ENCODE assay signal across 8 cellular contexts in genomic region chr5:134411546-134412266, GRCh38. TPM values are rescaled to one million over a fixed set of nuclear protein-coding genes. Genes with fewer than 3 reads are reported as not detected.
A peak's percentile ranks its signal among the peaks of the same experiment; 100 is the strongest.
DNase-seq lines count a peak whose midpoint lies in the region; ATAC-seq and TF ChIP-seq lines count a peak whose summit lies in the region.

Gene CDKN2AIPNL (minus strand): TSS chr5:134411881. CDS start chr5:134411854, 27 bp downstream.

- intact Hi-C loops in ascending aorta (cut with DNase I) (loop anchor here (1.0 to 10.0 kb wide), 5 partner anchors 44 to 166 kb away; partner anchors contain the start of genes CDKL3 and JADE2), right cardiac atrium (cut with DNase I) (loop anchor here in 3 of 4 donors (2.0 to 10.0 kb wide), 5 partner anchors 56 to 171 kb away; partner anchors contain the start of gene JADE2 (in 3 of the 3)), aorta (cut with DNase I) (loop anchor here (2.0 to 5.0 kb wide), 5 partner anchors 56 to 167 kb away; partner anchors contain the start of gene JADE2 (in 1 of the 2))

- DNase-seq in NCI-H146 treated with DMSO at 0.1 percent for 48 hours (lab: John Stamatoyannopoulos, UW; ENCODE audit: unreplicated experiment) (peak; percentile 58), ascending aorta (ENCODE audit: low spot score in 2 of 2) (peak; percentile 49 to 94), right cardiac atrium (peak; percentile 94 to 97 (median 97)), renal cortical epithelial cell (ENCODE audit: low read depth) (peak; percentile 55), aorta (peak; percentile 94 to 98)
- peak; percentile 90 for DNase-seq in T-helper 2 cell treated with Interferon-gamma antibody and Interleukin-4, amounts not matched to agents 5 μg/mL and 100 μg/mL, for 36 hours (ENCODE audit: low spot score)

- H3K27me3 ChIP-seq in ascending aorta = no peaks in the 10 kb centered on the region
- H3K27me3 ChIP-seq in right cardiac atrium (ENCODE audit: control insufficient read depth, insufficient read depth) = no peaks in the 10 kb centered on the region
- H3K27me3 ChIP-seq in aorta (ENCODE audit: control insufficient read depth in 1 of 2, insufficient read depth in 2 of 2, low read length in 1 of 2) = no peaks in the 10 kb centered on the region

- no peaks in the 10 kb centered on the region for H3K9me3 Mint-ChIP-seq in T-helper 2 cell treated with Interferon-gamma antibody and Interleukin-4, amounts not matched to agents 5 μg/mL and 100 μg/mL, for 36 hours

- peaks cover 22% of the 10 kb centered on the region for H3K4me1 Mint-ChIP-seq in T-helper 2 cell treated with Interferon-gamma antibody and Interleukin-4, amounts not matched to agents 5 μg/mL and 100 μg/mL, for 36 hours (ENCODE audit: low read depth)

- WGBS in right cardiac atrium = under 1% methylated on average over 61 of the region's 61 CpGs
- WGBS in aorta, 2 donors = 0% methylated on average over 61 of the region's 61 CpGs

- peaks cover 2 to 22% of the 10 kb centered on the region in 2 donors for H3K4me1 ChIP-seq in ascending aorta
- H3K4me1 ChIP-seq in right cardiac atrium (ENCODE audit: control insufficient read depth, insufficient read depth, low read length) = peaks cover 2% of the 10 kb centered on the region
- H3K4me1 ChIP-seq in aorta (ENCODE audit: control insufficient read depth in 1 of 2, insufficient read depth in 2 of 2, low read length in 2 of 2) = no peaks in the 10 kb centered on the region

- H3K4me3 ChIP-seq in ascending aorta = peak within 1 kb of the TSS; percentile 65 to 81
- H3K4me3 ChIP-seq in right cardiac atrium (ENCODE audit: low read length) = peak within 1 kb of the TSS; percentile 81
- H3K4me3 ChIP-seq in aorta (ENCODE audit: low read length in 2 of 2) = peak within 1 kb of the TSS; percentile 60 to 96

- H3K36me3 ChIP-seq in ascending aorta (peaks cover 0 to 2% of the 10 kb centered on the region in 2 donors), aorta (ENCODE audit: control insufficient read depth in 1 of 2, insufficient read depth in 2 of 2, low read length in 1 of 2) (no peaks in the 10 kb centered on the region)

- H3K27me3 Mint-ChIP-seq in T-helper 2 cell treated with Interferon-gamma antibody and Interleukin-4, amounts not matched to agents 5 μg/mL and 100 μg/mL, for 36 hours (ENCODE audit: low read depth) = no peaks in the 10 kb centered on the region

- peak within 1 kb of the TSS; percentile 89 for H3K27ac Mint-ChIP-seq in T-helper 2 cell treated with Interferon-gamma antibody and Interleukin-4, amounts not matched to agents 5 μg/mL and 100 μg/mL, for 36 hours

- peak; percentile 83 to 89 (median 86) for TF ChIP-seq CTCF in ascending aorta (IDR thresholded peaks at IDR 0.05)

- ATAC-seq in GM18502 (IDR thresholded peaks at IDR 0.05; ENCODE audit: poor library complexity, unreplicated experiment) (peak; percentile 98), HG02884 (IDR thresholded peaks at IDR 0.05; ENCODE audit: unreplicated experiment) (peak; percentile 95), right cardiac atrium (peak; percentile 99), aorta (ENCODE audit: low FRiP score) (peak; percentile 98)

- no peaks in the 10 kb centered on the region for H3K9me3 ChIP-seq in ascending aorta
- H3K9me3 ChIP-seq in right cardiac atrium (ENCODE audit: control insufficient read depth, low read length) = no peaks in the 10 kb centered on the region
- no peaks in the 10 kb centered on the region for H3K9me3 ChIP-seq in aorta (ENCODE audit: control insufficient read depth, low read length)

- peaks cover 6% of the 10 kb centered on the region for H3K36me3 Mint-ChIP-seq in T-helper 2 cell treated with Interferon-gamma antibody and Interleukin-4, amounts not matched to agents 5 μg/mL and 100 μg/mL, for 36 hours (ENCODE audit: low read depth)

- H3K4me3 Mint-ChIP-seq in T-helper 2 cell treated with Interferon-gamma antibody and Interleukin-4, amounts not matched to agents 5 μg/mL and 100 μg/mL, for 36 hours = peak within 1 kb of the TSS; percentile 93

- H3K27ac ChIP-seq in ascending aorta (peak within 1 kb of the TSS; percentile 66 to 72), right cardiac atrium (ENCODE audit: low read length) (peak within 1 kb of the TSS; percentile 73), aorta (ENCODE audit: low read depth in 1 of 2, low read length in 2 of 2) (peak within 1 kb of the TSS in 1 of 2 donors; percentile 4)

RNA-seq across cellular contexts. Expression of gene CDKN2AIPNL, which starts in this region (rescaled TPM):
- total RNA-seq in ascending aorta (6.0 TPM), right cardiac atrium (10 to 100 TPM; 33.5 to 42.0 (median 37.5) TPM), renal cortical epithelial cell (13.1 and 33.2 TPM in 2 replicates), aorta (10 to 100 TPM; 11.0 to 12.0 TPM)
- polyA plus RNA-seq in right cardiac atrium (71.3 TPM), aorta (10 to 100 TPM; 21.8 to 35.9 TPM)
